ENCODE assay signal across 2 cellular contexts in the genomic region with DNA sequence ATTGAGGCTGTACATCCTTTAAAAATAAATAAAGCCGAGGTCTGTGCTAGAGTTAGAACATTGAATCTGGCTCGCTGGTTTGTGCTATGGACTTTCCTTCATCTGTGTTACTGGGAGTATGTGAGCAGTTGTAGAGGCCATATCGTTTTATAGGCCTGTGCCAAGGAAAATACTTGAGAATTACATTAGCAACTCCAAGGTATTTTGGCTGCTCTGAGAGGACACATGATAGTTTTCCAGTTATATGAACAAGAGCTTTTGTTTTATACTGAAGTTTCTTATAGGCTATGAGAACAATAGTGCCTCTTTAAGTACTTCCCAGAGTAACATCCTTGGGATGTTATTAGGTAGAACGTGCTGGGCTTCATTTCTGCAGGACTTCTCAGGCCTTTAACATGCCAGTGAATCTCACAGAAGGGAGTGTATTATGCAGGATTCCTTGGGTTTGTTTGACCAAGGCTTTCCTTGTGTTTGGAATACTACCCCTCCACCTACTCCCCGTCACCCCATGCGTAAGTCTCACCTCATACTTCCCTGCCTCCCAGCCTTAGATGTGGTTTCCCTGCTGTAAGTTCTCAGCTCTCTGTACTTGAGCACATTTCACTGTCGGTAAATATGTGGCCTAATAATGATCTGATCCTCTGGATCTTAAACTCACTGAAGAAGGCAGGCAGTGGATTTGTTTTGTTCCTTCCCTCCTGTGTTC.
TF ChIP-seq lines count a peak whose summit lies in the region.

No MANE protein-coding gene starts in this region.

TF ChIP-seq in IMR-90, 13 proteins besides CTCF, POLR2A, EP300 and RAD21:
- TF ChIP-seq FOS (IDR thresholded peaks at IDR 0.05; ENCODE audit: low read depth, low read length) (no peak), CHD1 (IDR thresholded peaks at IDR 0.05; ENCODE audit: low read depth, low read length) (no peak), MAZ (IDR thresholded peaks at IDR 0.05; ENCODE audit: borderline replicate concordance, low read depth, low read length) (no peak), MXI1 (IDR thresholded peaks at IDR 0.05; ENCODE audit: borderline replicate concordance, low read depth, low read length) (no peak)
- TF ChIP-seq, protein P1, sequence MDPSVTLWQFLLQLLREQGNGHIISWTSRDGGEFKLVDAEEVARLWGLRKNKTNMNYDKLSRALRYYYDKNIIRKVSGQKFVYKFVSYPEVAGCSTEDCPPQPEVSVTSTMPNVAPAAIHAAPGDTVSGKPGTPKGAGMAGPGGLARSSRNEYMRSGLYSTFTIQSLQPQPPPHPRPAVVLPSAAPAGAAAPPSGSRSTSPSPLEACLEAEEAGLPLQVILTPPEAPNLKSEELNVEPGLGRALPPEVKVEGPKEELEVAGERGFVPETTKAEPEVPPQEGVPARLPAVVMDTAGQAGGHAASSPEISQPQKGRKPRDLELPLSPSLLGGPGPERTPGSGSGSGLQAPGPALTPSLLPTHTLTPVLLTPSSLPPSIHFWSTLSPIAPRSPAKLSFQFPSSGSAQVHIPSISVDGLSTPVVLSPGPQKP (IDR thresholded peaks at IDR 0.05; ENCODE audit: borderline replicate concordance, low read depth, low read length) = no peak

TF ChIP-seq in endothelial cell of umbilical vein, 7 proteins besides CTCF, POLR2A, EP300 and RAD21:
- TF ChIP-seq MYC (IDR thresholded peaks at IDR 0.05; ENCODE audit: low read depth, low read length) (no peak), EZH2 (IDR thresholded peaks at IDR 0.05; ENCODE audit: borderline replicate concordance, low read depth, low read length, severe bottlenecking) (no peak)
